10 cellular contexts compared by ENCODE assay signal in genomic region chr21:43827015-43827611, GRCh38. TPM values are rescaled to one million over a fixed set of nuclear protein-coding genes. Genes with fewer than 3 reads are reported as not detected.
DNase-seq lines count a peak whose midpoint lies in the region; TF ChIP-seq lines count a peak whose summit lies in the region.
"Had no signal": no experiment of that assay in that cellular context is flagged by ENCODE, and none has a peak within 500 bp of the region (broad histone marks: within the 10 kb centered on the region; RNA-seq: fewer than 3 reads in every experiment).

No MANE protein-coding gene starts in this region.

- H3K4me1 ChIP-seq in tibial nerve, result no peaks in the 10 kb centered on the region
- H3K4me1 ChIP-seq in colonic mucosa, result no peaks in the 10 kb centered on the region
- H3K4me1 ChIP-seq in neural progenitor cell, result peaks cover 6% of the 10 kb centered on the region

- peaks cover 18% of the 10 kb centered on the region for H3K27me3 Mint-ChIP-seq in HFFc6 (ENCODE audit: insufficient read depth)
- no peaks in the 10 kb centered on the region for H3K27me3 Mint-ChIP-seq in neural progenitor cell (ENCODE audit: insufficient read depth, low read depth)

- TF ChIP-seq CTCF in HFFc6 (IDR thresholded peaks at IDR 0.05) (no peak), astrocyte of the cerebellum (IDR thresholded peaks at IDR 0.05; ENCODE audit: low read depth, low read length, missing control alignments) (no peak), kidney epithelial cell (IDR thresholded peaks at IDR 0.05; ENCODE audit: insufficient read depth, low read length, poor library complexity, severe bottlenecking) (no peak), tibial nerve (IDR thresholded peaks at IDR 0.05) (no peak), colonic mucosa (IDR thresholded peaks at IDR 0.05) (no peak), neural progenitor cell (IDR thresholded peaks at IDR 0.05) (no peak)

- no peak overlapping the region for H2AFZ ChIP-seq in neural progenitor cell (replicated peaks)

- intact Hi-C loops in colonic mucosa (cut with DNase I), result no loop called here

- TF ChIP-seq EP300 in tibial nerve (IDR thresholded peaks at IDR 0.05), result no peak

- H3K36me3 ChIP-seq in kidney epithelial cell (ENCODE audit: control insufficient read depth, insufficient read depth, low read length) (no peaks in the 10 kb centered on the region), tibial nerve (no peaks in the 10 kb centered on the region), colonic mucosa (no peaks in the 10 kb centered on the region), neural progenitor cell (no peaks in the 10 kb centered on the region)

- TF ChIP-seq POLR2A in tibial nerve (IDR thresholded peaks at IDR 0.05), result no peak

- H3K27me3 ChIP-seq in kidney epithelial cell (ENCODE audit: control insufficient read depth, insufficient read depth, low read length) (peaks cover 7% of the 10 kb centered on the region), tibial nerve (peaks cover 0 to 28% of the 10 kb centered on the region in 2 donors), colonic mucosa (no peaks in the 10 kb centered on the region), neural progenitor cell (no peaks in the 10 kb centered on the region)

- peak overlapping the region; percentile 75 for H3K4me3 Mint-ChIP-seq in HFFc6
- no peak overlapping the region for H3K4me3 Mint-ChIP-seq in neural progenitor cell

- no peaks in the 10 kb centered on the region for H4K20me1 ChIP-seq in neural progenitor cell (ENCODE audit: low read depth)

- H3K9me3 Mint-ChIP-seq in HFFc6, result no peaks in the 10 kb centered on the region
- peaks cover 3% of the 10 kb centered on the region for H3K9me3 Mint-ChIP-seq in neural progenitor cell

- H3K27ac ChIP-seq in tibial nerve (no peak overlapping the region), colonic mucosa (no peak overlapping the region), neural progenitor cell (no peak overlapping the region)
- H3K27ac ChIP-seq: skin epidermis had no signal

- H3K9me3 ChIP-seq in tibial nerve, result no peaks in the 10 kb centered on the region
- no peaks in the 10 kb centered on the region for H3K9me3 ChIP-seq in colonic mucosa
- no peaks in the 10 kb centered on the region for H3K9me3 ChIP-seq in neural progenitor cell (ENCODE audit: low read depth)

- H3F3A ChIP-seq in neural progenitor cell (ENCODE audit: low read depth), result no peaks in the 10 kb centered on the region

- H3K4me3 ChIP-seq in astrocyte of the cerebellum (ENCODE audit: low read depth, low read length) (no peak overlapping the region), kidney epithelial cell (ENCODE audit: low read depth, low read length) (no peak overlapping the region), tibial nerve (no peak overlapping the region), colonic mucosa (no peak overlapping the region), neural progenitor cell (no peak overlapping the region)
- H3K4me3 ChIP-seq: skin epidermis had no signal

- in situ Hi-C loops in astrocyte of the cerebellum (cut with HindIII; ENCODE audit: low sequenced_read_pairs), result no loop called here

- 63 to 71% methylated on average over 18 of the region's 18 CpGs for WGBS in tibial nerve, 2 donors

- peak overlapping the region; percentile 85 for H3K27ac Mint-ChIP-seq in HFFc6
- H3K27ac Mint-ChIP-seq in neural progenitor cell, result no peak overlapping the region

- H3K4me1 Mint-ChIP-seq in HFFc6 (ENCODE audit: low read depth), result peaks cover 16% of the 10 kb centered on the region
- H3K4me1 Mint-ChIP-seq in neural progenitor cell, result peaks cover 5% of the 10 kb centered on the region

- H3K9ac ChIP-seq in colonic mucosa (ENCODE audit: low read depth in 2 of 2, low read length in 2 of 2) (no peak overlapping the region), neural progenitor cell (no peak overlapping the region)

- peak; percentile 70 for DNase-seq in AG08396 (ENCODE audit: low spot score)
- peak; percentile 80 for DNase-seq in HFFc6
- peak; percentile 11 for DNase-seq in astrocyte of the cerebellum (ENCODE audit: low read depth)
- peak; percentile 19 for DNase-seq in kidney epithelial cell (ENCODE audit: low read depth)
- DNase-seq in DMS114 treated with DMSO at 0.1 percent for 48 hours (lab: John Stamatoyannopoulos, UW; ENCODE audit: unreplicated experiment), result no peak
- DNase-seq in tibial nerve (ENCODE audit: low spot score in 2 of 2), result no peak
- DNase-seq in colonic mucosa, result no peak
- DNase-seq in neural progenitor cell (ENCODE audit: low spot score), result no peak
- DNase-seq: COR-L47 had no signal

- no peak overlapping the region for H3K4me2 ChIP-seq in neural progenitor cell

- H3K36me3 Mint-ChIP-seq in HFFc6 (ENCODE audit: low read depth) (no peaks in the 10 kb centered on the region), neural progenitor cell (no peaks in the 10 kb centered on the region)

- H3K79me2 ChIP-seq in neural progenitor cell (ENCODE audit: low read depth), result no peaks in the 10 kb centered on the region

RNA-seq across cellular contexts. Expression of gene RRP1, which starts 37.7 kb away (rescaled TPM):
- 10 to 100 TPM; 19.9 to 24.8 (median 23.0) TPM for total RNA-seq in HFFc6 (2021; fragmentation: NEBNext Ultra II Directional; extraction: Animal tissue kit (Norgen Biotek cat#: 25700))
- total RNA-seq in kidney epithelial cell (31.9 and 38.5 TPM in 2 replicates), tibial nerve (10 to 100 TPM; 15.5 to 29.4 (median 19.0) TPM), colonic mucosa (10 to 100 TPM; 14.5 to 25.7 TPM), neural progenitor cell (ENCODE audit: low replicate concordance) (18.4 and 32.5 TPM in 2 replicates)

RNA-seq across cellular contexts. Expression of gene AGPAT3, which starts 37.9 kb away (rescaled TPM):
- total RNA-seq in HFFc6 (2021; fragmentation: NEBNext Ultra II Directional; extraction: Animal tissue kit (Norgen Biotek cat#: 25700)), result 100 to 1,000 TPM in 2 of 6 experiments, 10 to 100 TPM in 4; 94.6 to 114 (median 97.8) TPM
- total RNA-seq in kidney epithelial cell (62.3 and 70.4 TPM in 2 replicates), tibial nerve (10 to 100 TPM; 29.9 to 45.6 (median 36.4) TPM), colonic mucosa (100 to 1,000 TPM in 1 of 2 donors, 10 to 100 TPM in 1; 82.2 to 101 TPM), neural progenitor cell (ENCODE audit: low replicate concordance) (7.8 and 8.7 TPM in 2 replicates)

RNA-seq across cellular contexts. Expression of gene CSTB, which starts 51.0 kb away (rescaled TPM):
- 10 to 100 TPM; 56.7 to 71.4 (median 66.9) TPM for total RNA-seq in HFFc6 (2021; fragmentation: NEBNext Ultra II Directional; extraction: Animal tissue kit (Norgen Biotek cat#: 25700))
- total RNA-seq in kidney epithelial cell (27.9 and 28.4 TPM in 2 replicates), tibial nerve (10 to 100 TPM; 11.4 to 16.7 (median 13.3) TPM), colonic mucosa (10 to 100 TPM; 67.5 to 86.6 TPM), neural progenitor cell (ENCODE audit: low replicate concordance) (7.1 and 8.5 TPM in 2 replicates)

Comparison
In these comparisons a context has a peak if more than half of its experiments do, and no peak if none do; other contexts are left out.
1. DNase-seq: peak in AG08396 (single experiment), HFFc6 (single experiment), astrocyte of the cerebellum (single experiment) and kidney epithelial cell (single experiment); none in DMS114 treated with DMSO at 0.1 percent for 48 hours (single experiment), tibial nerve (0 of 2), colonic mucosa (single experiment) and neural progenitor cell (single experiment).